ENCODE assay signal across 9 cellular contexts in genomic region chr3:137035631-137036030, GRCh38.
DNase-seq lines count a peak whose midpoint lies in the region; ATAC-seq and TF ChIP-seq lines count a peak whose summit lies in the region.
"Had no signal": no experiment of that assay in that cellular context is flagged by ENCODE, and none has a peak within 500 bp of the region (broad histone marks: within the 10 kb centered on the region; RNA-seq: fewer than 3 reads in every experiment).

No MANE protein-coding gene starts in this region.

- POLR2A ChIA-PET in activated CD4-positive, alpha-beta T cell treated with anti-CD3 and anti-CD28 coated beads for 36 hours (lab: Charles Lee) = interaction anchor here (0.7 kb wide), 1 partner anchor 1878 kb away, joined by 3 read pairs; no protein-coding TSS in a partner anchor

- no peak overlapping the region for H3K4me3 Mint-ChIP-seq in activated CD4-positive, alpha-beta T cell treated with anti-CD3 and anti-CD28 coated beads for 36 hours
- no peak overlapping the region for H3K4me3 Mint-ChIP-seq in stimulated activated naive B cell treated with anti-CD40 and anti-IgM and Interleukin-4, amounts not matched to agents 10 μg/mL and 1 μg/mL and 100 μg/mL, for 72 hours
- H3K4me3 Mint-ChIP-seq: dendritic cell treated with granulocyte-macrophage colony-stimulating factor and Interleukin-4, amounts not matched to agents 40 ng/mL and 50 ng/mL, for 4 days had no signal

- no peak for ATAC-seq in activated CD4-positive, alpha-beta T cell treated with anti-CD3 and anti-CD28 coated beads for 36 hours
- ATAC-seq in stimulated activated naive B cell treated with anti-CD40 and anti-IgM and Interleukin-4, amounts not matched to agents 10 μg/mL and 1 μg/mL and 100 μg/mL, for 72 hours (replicated peaks) = peak; percentile 42 to 53
- ATAC-seq in GM21529 (IDR thresholded peaks at IDR 0.05; ENCODE audit: unreplicated experiment) = no peak
- ATAC-seq in HG03139 (IDR thresholded peaks at IDR 0.05; ENCODE audit: unreplicated experiment) = no peak

- peaks cover 18% of the 10 kb centered on the region for H3K27me3 Mint-ChIP-seq in activated CD4-positive, alpha-beta T cell treated with anti-CD3 and anti-CD28 coated beads for 36 hours
- peaks cover 32 to 35% of the 10 kb centered on the region in 2 donors for H3K27me3 Mint-ChIP-seq in stimulated activated naive B cell treated with anti-CD40 and anti-IgM and Interleukin-4, amounts not matched to agents 10 μg/mL and 1 μg/mL and 100 μg/mL, for 72 hours

- no peaks in the 10 kb centered on the region for H3K9me3 Mint-ChIP-seq in activated CD4-positive, alpha-beta T cell treated with anti-CD3 and anti-CD28 coated beads for 36 hours (ENCODE audit: low read depth)
- no peaks in the 10 kb centered on the region for H3K9me3 Mint-ChIP-seq in stimulated activated naive B cell treated with anti-CD40 and anti-IgM and Interleukin-4, amounts not matched to agents 10 μg/mL and 1 μg/mL and 100 μg/mL, for 72 hours
- H3K9me3 Mint-ChIP-seq: dendritic cell treated with granulocyte-macrophage colony-stimulating factor and Interleukin-4, amounts not matched to agents 40 ng/mL and 50 ng/mL, for 4 days had no signal

- DNase-seq in activated CD4-positive, alpha-beta T cell treated with anti-CD3 and anti-CD28 coated beads for 36 hours = peak; percentile 29
- no peak for DNase-seq in activated CD4-positive, alpha-beta T cell treated with anti-CD3 and anti-CD28 coated beads, Interleukin-2, amount 50 U/mL, for 1 hour
- DNase-seq in LHCN-M2 (ENCODE audit: low read depth) (peak; percentile 12), choroid plexus epithelial cell (ENCODE audit: low read depth) (peak; percentile 53), T1000 (lab: John Stamatoyannopoulos, UW) (no peak)
- no peak for DNase-seq in stimulated activated naive B cell treated with anti-CD40 and anti-IgM and Interleukin-4, amounts not matched to agents 10 μg/mL and 1 μg/mL and 100 μg/mL, for 72 hours

- intact Hi-C loops in activated CD4-positive, alpha-beta T cell treated with anti-CD3 and anti-CD28 coated beads for 36 hours (cut with DNase I, micrococcal nuclease) = no loop called here

- no peak overlapping the region for H3K27ac Mint-ChIP-seq in activated CD4-positive, alpha-beta T cell treated with anti-CD3 and anti-CD28 coated beads for 36 hours
- no peak overlapping the region for H3K27ac Mint-ChIP-seq in stimulated activated naive B cell treated with anti-CD40 and anti-IgM and Interleukin-4, amounts not matched to agents 10 μg/mL and 1 μg/mL and 100 μg/mL, for 72 hours
- H3K27ac Mint-ChIP-seq: dendritic cell treated with granulocyte-macrophage colony-stimulating factor and Interleukin-4, amounts not matched to agents 40 ng/mL and 50 ng/mL, for 4 days had no signal

- no peak overlapping the region for H3K4me3 ChIP-seq in choroid plexus epithelial cell (ENCODE audit: low read depth, low read length)

- H3K4me1 Mint-ChIP-seq in activated CD4-positive, alpha-beta T cell treated with anti-CD3 and anti-CD28 coated beads for 36 hours = peaks cover 7% of the 10 kb centered on the region
- peaks cover 10 to 11% of the 10 kb centered on the region in 2 donors for H3K4me1 Mint-ChIP-seq in stimulated activated naive B cell treated with anti-CD40 and anti-IgM and Interleukin-4, amounts not matched to agents 10 μg/mL and 1 μg/mL and 100 μg/mL, for 72 hours

- no peaks in the 10 kb centered on the region for H3K36me3 Mint-ChIP-seq in activated CD4-positive, alpha-beta T cell treated with anti-CD3 and anti-CD28 coated beads for 36 hours (ENCODE audit: low read depth)
- H3K36me3 Mint-ChIP-seq in stimulated activated naive B cell treated with anti-CD40 and anti-IgM and Interleukin-4, amounts not matched to agents 10 μg/mL and 1 μg/mL and 100 μg/mL, for 72 hours = no peaks in the 10 kb centered on the region

- TF ChIP-seq CTCF in choroid plexus epithelial cell (conservative IDR thresholded peaks at IDR 0.05; ENCODE audit: low read depth, low read length) = peak; percentile 63

- CTCF ChIA-PET in activated CD4-positive, alpha-beta T cell treated with anti-CD3 and anti-CD28 coated beads for 36 hours (lab: Charles Lee) = interaction anchor here (0.7 kb wide), 1 partner anchor 234 kb away, joined by 3 read pairs; no protein-coding TSS in a partner anchor

Comparison
In these comparisons a context has a peak if more than half of its experiments do, and no peak if none do; other contexts are left out.
1. DNase-seq: peak in activated CD4-positive, alpha-beta T cell treated with anti-CD3 and anti-CD28 coated beads for 36 hours (single experiment), LHCN-M2 (single experiment) and choroid plexus epithelial cell (single experiment); none in activated CD4-positive, alpha-beta T cell treated with anti-CD3 and anti-CD28 coated beads, Interleukin-2, amount 50 U/mL, for 1 hour (single experiment), stimulated activated naive B cell treated with anti-CD40 and anti-IgM and Interleukin-4, amounts not matched to agents 10 μg/mL and 1 μg/mL and 100 μg/mL, for 72 hours (single experiment) and T1000 (single experiment).
2. ATAC-seq: peak in stimulated activated naive B cell treated with anti-CD40 and anti-IgM and Interleukin-4, amounts not matched to agents 10 μg/mL and 1 μg/mL and 100 μg/mL, for 72 hours (2 of 2); none in activated CD4-positive, alpha-beta T cell treated with anti-CD3 and anti-CD28 coated beads for 36 hours (single experiment), GM21529 (single experiment) and HG03139 (single experiment).